Comparison of ENCODE assay signal across 8 cellular contexts in genomic region chr18:21110667-21111350, GRCh38. TPM values are rescaled to one million over a fixed set of nuclear protein-coding genes. Genes with fewer than 3 reads are reported as not detected.
DNase-seq lines count a peak whose midpoint lies in the region; ATAC-seq and TF ChIP-seq lines count a peak whose summit lies in the region.

No MANE protein-coding gene starts in this region.

- H3K27me3 Mint-ChIP-seq in neural crest cell (ENCODE audit: low read depth), result peaks cover 7% of the 10 kb centered on the region

- POLR2A ChIA-PET in A673 (lab: Charles Lee; ENCODE audit: low non-redundant PET), result interaction anchor here (0.8 kb wide), 1 partner anchor 21 kb away, joined by 11 read pairs; no protein-coding TSS in a partner anchor

- peaks cover 4% of the 10 kb centered on the region for H3K36me3 Mint-ChIP-seq in neural crest cell (ENCODE audit: low read depth)

- H3K4me3 Mint-ChIP-seq in neural crest cell, result no peak overlapping the region

- H3K4me1 Mint-ChIP-seq in neural crest cell, result peaks cover 22% of the 10 kb centered on the region

- intact Hi-C loops in A673 (cut with micrococcal nuclease; ENCODE audit: unreplicated experiment), result loop anchor here (5.0 kb wide), 2 partner anchors 69 to 139 kb away; no protein-coding TSS in a partner anchor

- H3K9me3 Mint-ChIP-seq in neural crest cell, result no peaks in the 10 kb centered on the region

- H3K27ac Mint-ChIP-seq in neural crest cell (ENCODE audit: unreplicated experiment), result peak overlapping the region; percentile 96

- H3K4me1 ChIP-seq in A673 (ENCODE audit: insufficient read depth, low read length, poor library complexity, severe bottlenecking), result peaks cover 12% of the 10 kb centered on the region
- peaks cover 0 to 52% (median 43%) of the 10 kb centered on the region in 5 donors for H3K4me1 ChIP-seq in subcutaneous abdominal adipose tissue (ENCODE audit: control insufficient read depth in 5 of 5, insufficient read depth in 5 of 5, low read length in 5 of 5)

- CTCF ChIA-PET in A673 (lab: Charles Lee), result no interaction called here

- no TSS peak for BruUV-seq in A673 (replicated peaks; lab: Mats Ljungman, UMichigan)

- H3K27ac ChIP-seq in A673 (ENCODE audit: low read depth, low read length, poor library complexity, severe bottlenecking) (peak overlapping the region; percentile 90), subcutaneous abdominal adipose tissue (ENCODE audit: low read depth, low read length) (peak overlapping the region; percentile 95)

- H3K9ac ChIP-seq in subcutaneous abdominal adipose tissue (ENCODE audit: low read length in 5 of 5), result peak overlapping the region; percentile 31 to 97 (median 92)

- H3K9me3 ChIP-seq in A673 (ENCODE audit: low read depth, low read length, poor library complexity, severe bottlenecking) (no peaks in the 10 kb centered on the region), subcutaneous abdominal adipose tissue (ENCODE audit: control insufficient read depth in 5 of 5, low read length in 5 of 5) (no peaks in the 10 kb centered on the region)

- peak; percentile 26 for ATAC-seq in GM18868 (IDR thresholded peaks at IDR 0.05; ENCODE audit: unreplicated experiment)
- peak; percentile 16 for ATAC-seq in HG03103 (IDR thresholded peaks at IDR 0.05; ENCODE audit: low read depth, unreplicated experiment)

- H3K36me3 ChIP-seq in A673 (ENCODE audit: insufficient read depth, low read length, poor library complexity, severe bottlenecking) (no peaks in the 10 kb centered on the region), subcutaneous abdominal adipose tissue (ENCODE audit: control insufficient read depth in 5 of 5, insufficient read depth in 5 of 5, low read length in 5 of 5) (no peaks in the 10 kb centered on the region)

- H3K27me3 ChIP-seq in A673 (replicated peaks; ENCODE audit: insufficient read depth, low read depth, low read length, poor library complexity), result no peaks in the 10 kb centered on the region
- no peaks in the 10 kb centered on the region for H3K27me3 ChIP-seq in subcutaneous abdominal adipose tissue (ENCODE audit: control insufficient read depth in 5 of 5, insufficient read depth in 4 of 5, low read length in 5 of 5)

- no peak for TF ChIP-seq CTCF in A673 (conservative IDR thresholded peaks at IDR 0.05; ENCODE audit: low read depth, low read length)
- no peak for TF ChIP-seq CTCF in fibroblast of the aortic adventitia (IDR thresholded peaks at IDR 0.05; ENCODE audit: insufficient read depth, low read length)
- TF ChIP-seq CTCF in neural crest cell (conservative IDR thresholded peaks at IDR 0.05), result no peak

- peak overlapping the region; percentile 98 for H3K4me3 ChIP-seq in A673 (ENCODE audit: low read depth, low read length, poor library complexity, severe bottlenecking)
- H3K4me3 ChIP-seq in fibroblast of the aortic adventitia (ENCODE audit: low read depth, low read length), result peak overlapping the region; percentile 95
- H3K4me3 ChIP-seq in subcutaneous abdominal adipose tissue (ENCODE audit: low read depth in 1 of 5, low read length in 5 of 5), result peak overlapping the region; percentile 85 to 99 (median 98)

- DNase-seq in A673 (ENCODE audit: low spot score) (peak; percentile 44), OCI-M1 (lab: John Stamatoyannopoulos, UW) (peak; percentile 74), fibroblast of the aortic adventitia (ENCODE audit: low read depth) (peak; percentile 49), neural crest cell (ENCODE audit: low read depth, low spot score) (no peak)
- peak; percentile 47 to 50 for DNase-seq in activated T-helper 1 cell treated with anti-CD3 and anti-CD28 coated beads, Interleukin-2, amount 50 U/mL, for 16 hours (ENCODE audit: low read depth in 1 of 2, low spot score in 1 of 2)

RNA-seq across cellular contexts. Expression of gene ROCK1, which starts 0.8 kb away (rescaled TPM):
- 34.9 and 38.1 TPM in 2 replicates for total RNA-seq in A673 (2021)
- 56.4 and 63.2 TPM in 2 replicates for total RNA-seq in fibroblast of the aortic adventitia (ENCODE audit: low replicate concordance)
- 36.4 and 40.5 TPM in 2 replicates for total RNA-seq in neural crest cell
